ENCODE assay signal across 19 cellular contexts in genomic region chr22:36759481-36760159, GRCh38. TPM values are rescaled to one million over a fixed set of nuclear protein-coding genes. Genes with fewer than 3 reads are reported as not detected.
DNase-seq lines count a peak whose midpoint lies in the region; ATAC-seq and TF ChIP-seq lines count a peak whose summit lies in the region.
"Had no signal": no experiment of that assay in that cellular context is flagged by ENCODE, and none has a peak within 500 bp of the region (broad histone marks: within the 10 kb centered on the region; RNA-seq: fewer than 3 reads in every experiment).

No MANE protein-coding gene starts in this region.

- DNase-seq in GM06990 (ENCODE audit: extremely low read depth, insufficient read length) (no peak), RWPE2 (ENCODE audit: low spot score) (peak; percentile 9), osteocyte (ENCODE audit: extremely low spot score, unreplicated experiment) (peak; percentile 65), type B pancreatic cell (ENCODE audit: extremely low spot score, unreplicated experiment) (peak; percentile 34), NCI-H1105 (lab: John Stamatoyannopoulos, UW) (no peak), GM23248 (no peak), GDM1 (lab: John Stamatoyannopoulos, UW) (no peak)
- DNase-seq: DMS53, GF-D8, KG1, NCI-H1092, NCI-H1436 treated with DMSO at 0.1 percent for 48 hours, NCI-H2081, NCI-H2171, NCI-H526, PC-3, SHP77 had no signal

- H2AFZ ChIP-seq in GM23248 = no peak overlapping the region

- H3K27me3 ChIP-seq in GM06990 (replicated peaks; ENCODE audit: control insufficient read depth, insufficient read depth, low read length) (no peaks in the 10 kb centered on the region), RWPE2 (ENCODE audit: insufficient read depth, poor library complexity, severe bottlenecking) (no peaks in the 10 kb centered on the region), GM23248 (replicated peaks; ENCODE audit: insufficient read depth) (no peaks in the 10 kb centered on the region)

- in situ Hi-C loops in GM23248 (cut with MboI) = loop anchor here (10.0 kb wide), 1 partner anchor 205 kb away; no protein-coding TSS in a partner anchor

- H3K9me3 ChIP-seq in RWPE2 (ENCODE audit: severe bottlenecking) = no peaks in the 10 kb centered on the region
- H3K9me3 ChIP-seq in GM23248 (ENCODE audit: low read depth) = no peaks in the 10 kb centered on the region

- no peaks in the 10 kb centered on the region for H3K4me1 Mint-ChIP-seq in osteocyte (ENCODE audit: unreplicated experiment)
- no peaks in the 10 kb centered on the region for H3K4me1 Mint-ChIP-seq in type B pancreatic cell (ENCODE audit: unreplicated experiment)

- H3K27me3 Mint-ChIP-seq in osteocyte (ENCODE audit: unreplicated experiment) (peaks cover 5% of the 10 kb centered on the region), type B pancreatic cell (peaks cover 10% of the 10 kb centered on the region)

- WGBS in GM23248 (ENCODE audit: low coverage in 1 of 2, low lambda C conversion rate in 2 of 2, missing lambda C conversion rate in 2 of 2), 2 experiments = 84 to 85% methylated on average over 19 of the region's 19 CpGs

- H3F3A ChIP-seq in GM23248 (ENCODE audit: insufficient read depth) = no peaks in the 10 kb centered on the region

- H3K4me3 ChIP-seq in GM06990 (replicated peaks; ENCODE audit: low read depth, low read length) = no peak overlapping the region
- H3K4me3 ChIP-seq in RWPE2 (ENCODE audit: severe bottlenecking) = no peak overlapping the region
- no peak overlapping the region for H3K4me3 ChIP-seq in GM23248

- no peaks in the 10 kb centered on the region for H3K9me3 Mint-ChIP-seq in osteocyte (ENCODE audit: unreplicated experiment)
- H3K9me3 Mint-ChIP-seq in type B pancreatic cell = no peaks in the 10 kb centered on the region

- no peak overlapping the region for H3K4me2 ChIP-seq in GM23248 (ENCODE audit: unreplicated experiment)

- H3K4me1 ChIP-seq in RWPE2 (ENCODE audit: insufficient read depth, poor library complexity, severe bottlenecking) (peaks cover 15% of the 10 kb centered on the region), GM23248 (ENCODE audit: insufficient read depth) (no peaks in the 10 kb centered on the region)

- H3K9me2 ChIP-seq in GM23248 (ENCODE audit: insufficient read depth) = no peaks in the 10 kb centered on the region

- no peaks in the 10 kb centered on the region for H4K20me1 ChIP-seq in GM23248 (ENCODE audit: insufficient read depth)

- H3K27ac ChIP-seq in RWPE2 (ENCODE audit: poor library complexity, severe bottlenecking) (no peak overlapping the region), GM23248 (no peak overlapping the region)

- ATAC-seq in RWPE2 (ENCODE audit: low read depth) = no peak
- ATAC-seq: PC-3 had no signal

- H3K4me3 Mint-ChIP-seq in osteocyte (ENCODE audit: unreplicated experiment) = no peak overlapping the region
- H3K4me3 Mint-ChIP-seq in type B pancreatic cell = no peak overlapping the region

- H3K36me3 ChIP-seq in GM06990 (ENCODE audit: control insufficient read depth, insufficient read depth, low read length) (no peaks in the 10 kb centered on the region), RWPE2 (ENCODE audit: low read depth) (no peaks in the 10 kb centered on the region), GM23248 (ENCODE audit: low read depth) (no peaks in the 10 kb centered on the region)

- H3K36me3 Mint-ChIP-seq in osteocyte (ENCODE audit: unreplicated experiment) (no peaks in the 10 kb centered on the region), type B pancreatic cell (peaks cover 3% of the 10 kb centered on the region)

- TF ChIP-seq CTCF in GM06990 (IDR thresholded peaks at IDR 0.05; ENCODE audit: insufficient read depth, low read length, poor library complexity, severe bottlenecking) (peak; percentile 3), RWPE2 (IDR thresholded peaks at IDR 0.05; ENCODE audit: poor library complexity, severe bottlenecking) (no peak), osteocyte (IDR thresholded peaks at IDR 0.05) (no peak), type B pancreatic cell (conservative IDR thresholded peaks at IDR 0.05) (no peak)

- no peak overlapping the region for H3K9ac ChIP-seq in GM23248

- H3K79me2 ChIP-seq in GM23248 (ENCODE audit: insufficient read depth) = no peaks in the 10 kb centered on the region

- H3K27ac Mint-ChIP-seq in osteocyte (ENCODE audit: unreplicated experiment) = no peak overlapping the region
- no peak overlapping the region for H3K27ac Mint-ChIP-seq in type B pancreatic cell

RNA-seq across cellular contexts. Expression of gene IFT27, which starts 16.3 kb away (rescaled TPM):
- total RNA-seq in osteocyte (30.5 and 36.9 TPM in 2 replicates), type B pancreatic cell (ENCODE audit: low replicate concordance) (35.4 and 46.6 TPM in 2 replicates)
- 10.1 and 29.5 TPM in 2 replicates for total RNA-seq in GM23248 (2014; rRNA removed; shearing (Covaris generic))
- 28.6 and 28.8 TPM in 2 replicates for polyA plus RNA-seq in GM23248 (2016; fragmentation: Nextera tagmentation; extraction: Ambion mirVana)

RNA-seq across cellular contexts. Expression of gene CACNG2, which starts 56.1 kb away (rescaled TPM):
- total RNA-seq in osteocyte (not detected in 2 replicates), type B pancreatic cell (ENCODE audit: low replicate concordance) (not detected in 2 replicates)
- total RNA-seq in GM23248 (2014; rRNA removed; shearing (Covaris generic)) = not detected in 2 replicates
- polyA plus RNA-seq in GM23248 (2016; fragmentation: Nextera tagmentation; extraction: Ambion mirVana) = not detected in 2 replicates
- total RNA-seq: H4, PC-3, RPMI7951 had no signal

RNA-seq across cellular contexts. Expression of gene PVALB, which starts 57.2 kb away (rescaled TPM):
- total RNA-seq in osteocyte (0.94 TPM in 1 of 2 replicates, not detected in the other), type B pancreatic cell (ENCODE audit: low replicate concordance) (0.75 TPM in 1 of 2 replicates, not detected in the other)
- total RNA-seq in GM23248 (2014; rRNA removed; shearing (Covaris generic)) = not detected in 2 replicates
- polyA plus RNA-seq in GM23248 (2016; fragmentation: Nextera tagmentation; extraction: Ambion mirVana) = not detected in 2 replicates
- total RNA-seq: H4, PC-3, RPMI7951 had no signal

Comparison
In these comparisons a context has a peak if more than half of its experiments do, and no peak if none do; other contexts are left out.
1. DNase-seq: peak in RWPE2 (single experiment), osteocyte (single experiment) and type B pancreatic cell (single experiment); none in GM06990 (single experiment), NCI-H1105 (single experiment), GM23248 (single experiment) and GDM1 (single experiment).